13 cellular contexts compared by ENCODE assay signal in the genomic region with DNA sequence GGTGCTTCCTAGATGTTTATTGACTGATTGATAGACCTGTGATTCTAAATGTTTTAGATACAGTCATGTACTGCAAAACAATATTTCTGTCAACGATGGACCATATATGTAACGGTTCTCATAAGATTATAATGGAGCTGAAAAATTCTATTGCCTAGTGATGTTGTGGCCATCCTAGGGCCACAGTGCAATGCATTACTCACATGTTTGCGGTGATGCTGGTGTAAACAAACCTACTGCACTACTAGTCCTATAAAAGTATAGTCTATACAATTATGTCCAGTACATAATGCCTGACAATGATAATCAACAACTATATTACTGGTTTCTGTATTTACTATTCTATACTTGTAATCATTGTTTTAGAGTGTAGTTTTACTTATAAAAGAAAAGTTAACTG.
"Had no signal": no experiment of that assay in that cellular context is flagged by ENCODE, and none has a peak within 500 bp of the region (broad histone marks: within the 10 kb centered on the region; RNA-seq: fewer than 3 reads in every experiment).

No MANE protein-coding gene starts in this region.

- H3K36me3 ChIP-seq: lower lobe of right lung, transverse colon had no signal

- H3K27me3 ChIP-seq: transverse colon had no signal

- H3K9me3 ChIP-seq: lower lobe of right lung, SK-N-SH, transverse colon had no signal

- H3K4me3 Mint-ChIP-seq: brain; central memory CD8-positive, alpha-beta T cell; naive B cell had no signal

- H3K36me3 Mint-ChIP-seq: brain, naive B cell had no signal

- H3K27ac ChIP-seq: lower lobe of right lung, skin epidermis, transverse colon had no signal

- H3K27ac Mint-ChIP-seq: brain, naive B cell had no signal

- DNase-seq: activated CD4-positive, alpha-beta T cell treated with anti-CD3 and anti-CD28 coated beads, Interleukin-2, amount 50 U/mL, for 48 hours; activated CD4-positive, CD25-positive, alpha-beta regulatory T cell; activated naive CD4-positive, alpha-beta T cell treated with Interleukin-2 at 50 U/mL for 16 hours; amniotic stem cell; left cardiac atrium; lower lobe of right lung; naive B cell; posterior cingulate gyrus; SK-N-SH; transverse colon had no signal

- H3K27me3 Mint-ChIP-seq: brain; central memory CD8-positive, alpha-beta T cell; naive B cell had no signal

- H3K9me3 Mint-ChIP-seq: brain; central memory CD8-positive, alpha-beta T cell; naive B cell had no signal

- H3K4me3 ChIP-seq: lower lobe of right lung, skin epidermis, transverse colon had no signal
